In genomic region chr2:191714925-191715324, GRCh38 we compare ENCODE assay signal across 11 cellular contexts.
"Had no signal": no experiment of that assay in that cellular context is flagged by ENCODE, and none has a peak within 500 bp of the region (broad histone marks: within the 10 kb centered on the region; RNA-seq: fewer than 3 reads in every experiment).

No MANE protein-coding gene starts in this region.

- ATAC-seq: gastrocnemius medialis; heart right ventricle; left cardiac atrium; lower lobe of right lung; stimulated activated naive CD8-positive, alpha-beta T cell treated with anti-CD3 and anti-CD28 coated beads, Interleukin-15, amount 100 ng/mL, for 72 hours had no signal

- DNase-seq: activated CD4-positive, alpha-beta memory T cell treated with anti-CD3 and anti-CD28 coated beads for 36 hours; activated naive CD4-positive, alpha-beta T cell treated with anti-CD3 and anti-CD28 coated beads, Interleukin-2, amount 10 ng/mL, durations not matched to agents 7 days and 5 days; activated T-cell treated with anti-CD3 and anti-CD28 coated beads, Interleukin-2, amount 50 U/mL, for 24 hours; endodermal cell; gastrocnemius medialis; heart right ventricle; left cardiac atrium; lower lobe of right lung; nephron progenitor cell; stimulated activated CD4-positive, alpha-beta T cell treated with anti-CD3 and anti-CD28 coated beads, Interleukin-1b, Interleukin-23, amount 100 ng/mL, for 48 hours; stimulated activated naive CD8-positive, alpha-beta T cell treated with anti-CD3 and anti-CD28 coated beads, Interleukin-15, amount 100 ng/mL, for 72 hours had no signal
